ENCODE assay signal across 9 cellular contexts in the genomic region with DNA sequence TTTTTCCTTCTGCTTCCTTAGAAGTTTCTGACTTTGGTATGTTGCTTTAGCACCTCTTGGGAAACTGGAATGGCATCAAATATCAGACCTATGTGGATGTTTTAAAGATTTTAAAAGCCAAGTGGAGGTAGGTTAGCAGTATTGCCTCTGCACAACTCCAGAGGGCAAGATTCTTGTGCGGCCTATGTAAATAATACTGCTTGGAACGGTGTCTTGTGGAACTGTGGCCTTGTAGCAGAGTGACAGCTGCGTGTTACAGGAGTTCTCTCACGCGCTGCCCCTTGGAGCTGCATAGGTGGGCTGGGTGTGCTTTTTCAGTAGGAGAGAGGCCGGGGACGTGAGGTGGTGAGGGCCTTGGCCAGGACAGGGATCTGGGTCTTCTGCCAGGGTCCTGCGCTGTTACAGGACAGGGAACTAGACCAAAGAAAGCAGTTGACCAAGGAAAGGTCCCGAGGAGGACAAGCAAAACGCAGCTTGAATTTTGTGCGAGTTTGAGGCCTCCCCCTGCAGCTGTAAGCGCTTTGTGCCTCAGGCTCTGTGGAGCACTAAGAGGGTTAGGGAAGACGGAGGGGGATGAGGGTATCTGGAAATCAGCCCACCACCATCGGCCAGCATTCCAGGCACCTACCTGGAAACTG. TPM values are rescaled to one million over a fixed set of nuclear protein-coding genes. Genes with fewer than 3 reads are reported as not detected.
DNase-seq lines count a peak whose midpoint lies in the region; ATAC-seq, FAIRE-seq and TF ChIP-seq lines count a peak whose summit lies in the region.
"Had no signal": no experiment of that assay in that cellular context is flagged by ENCODE, and none has a peak within 500 bp of the region (broad histone marks: within the 10 kb centered on the region; RNA-seq: fewer than 3 reads in every experiment).

No MANE protein-coding gene starts in this region.

- H3K36me3 ChIP-seq in keratinocyte (ENCODE audit: control insufficient read depth in 2 of 2, extremely low read depth in 1 of 2, insufficient read depth in 2 of 2, low read length in 2 of 2) (peaks cover 4 to 13% of the 10 kb centered on the region in 2 experiments), stomach smooth muscle (ENCODE audit: control insufficient read depth in 2 of 2, insufficient read depth in 2 of 2, low read length in 2 of 2) (no peaks in the 10 kb centered on the region)

- peaks cover 58% of the 10 kb centered on the region for H3K79me2 ChIP-seq in keratinocyte (ENCODE audit: control insufficient read depth, insufficient read depth, low read length)

- no peak for TF ChIP-seq CTCF in keratinocyte (optimal IDR thresholded peaks at IDR 0.05 in 1 of 3, IDR thresholded peaks at IDR 0.05 in 1 of 3, conservative IDR thresholded peaks at IDR 0.05 in 1 of 3; ENCODE audit: extremely low read depth in 1 of 3, insufficient read depth in 2 of 3, low read length in 3 of 3)

- peak overlapping the region; percentile 62 for H3K27ac ChIP-seq in keratinocyte (ENCODE audit: control insufficient read depth, insufficient read depth, low read length)
- no peak overlapping the region for H3K27ac ChIP-seq in stomach smooth muscle (ENCODE audit: low read length)

- H2AFZ ChIP-seq in keratinocyte (ENCODE audit: control insufficient read depth, low read length): no peak overlapping the region

- peak overlapping the region; percentile 98 for H3K4me2 ChIP-seq in keratinocyte (ENCODE audit: control insufficient read depth, extremely low read depth, insufficient read depth, low read depth, low read length)

- H3K27me3 ChIP-seq in keratinocyte (ENCODE audit: control insufficient read depth, extremely low read depth, insufficient read depth, low read length) (no peaks in the 10 kb centered on the region), stomach smooth muscle (ENCODE audit: control insufficient read depth in 1 of 2, insufficient read depth in 2 of 2, low read length in 2 of 2) (no peaks in the 10 kb centered on the region)

- H3K9me3 Mint-ChIP-seq in T-helper 2 cell treated with Interferon-gamma antibody and Interleukin-4, amounts not matched to agents 5 μg/mL and 100 μg/mL, for 36 hours: no peaks in the 10 kb centered on the region
- H3K9me3 Mint-ChIP-seq in activated naive CD4-positive, alpha-beta T cell treated with anti-CD3 and anti-CD28 coated beads, Interleukin-2, amount 50 U/mL, for 72 hours: no peaks in the 10 kb centered on the region

- peaks cover 3% of the 10 kb centered on the region for H3K27me3 Mint-ChIP-seq in T-helper 2 cell treated with Interferon-gamma antibody and Interleukin-4, amounts not matched to agents 5 μg/mL and 100 μg/mL, for 36 hours (ENCODE audit: low read depth)

- H3K4me3 ChIP-seq in keratinocyte (ENCODE audit: control insufficient read depth in 2 of 3, extremely low read depth in 1 of 3, insufficient read depth in 2 of 3, low read depth in 1 of 3, low read length in 3 of 3): peak overlapping the region; percentile 65 to 92 (median 75)
- H3K4me3 ChIP-seq in stomach smooth muscle (ENCODE audit: low read length in 2 of 2): peak overlapping the region; percentile 76 to 87

- peak overlapping the region; percentile 99 for H3K4me3 Mint-ChIP-seq in T-helper 2 cell treated with Interferon-gamma antibody and Interleukin-4, amounts not matched to agents 5 μg/mL and 100 μg/mL, for 36 hours

- H3K27ac Mint-ChIP-seq in T-helper 2 cell treated with Interferon-gamma antibody and Interleukin-4, amounts not matched to agents 5 μg/mL and 100 μg/mL, for 36 hours: peak overlapping the region; percentile 98
- H3K27ac Mint-ChIP-seq in activated naive CD4-positive, alpha-beta T cell treated with anti-CD3 and anti-CD28 coated beads, Interleukin-2, amount 50 U/mL, for 72 hours: peak overlapping the region; percentile 77 to 94

- ATAC-seq in activated naive CD4-positive, alpha-beta T cell treated with anti-CD3 and anti-CD28 coated beads, Interleukin-2, amount 50 U/mL, for 72 hours: no peak
- no peak for ATAC-seq in GM18517 (IDR thresholded peaks at IDR 0.05; ENCODE audit: unreplicated experiment)

- peaks cover 50% of the 10 kb centered on the region for H3K4me1 Mint-ChIP-seq in T-helper 2 cell treated with Interferon-gamma antibody and Interleukin-4, amounts not matched to agents 5 μg/mL and 100 μg/mL, for 36 hours (ENCODE audit: low read depth)

- peaks cover 9% of the 10 kb centered on the region for H4K20me1 ChIP-seq in keratinocyte (ENCODE audit: control insufficient read depth, extremely low read depth, insufficient read depth, low read length)

- peaks cover 19% of the 10 kb centered on the region for H3K36me3 Mint-ChIP-seq in T-helper 2 cell treated with Interferon-gamma antibody and Interleukin-4, amounts not matched to agents 5 μg/mL and 100 μg/mL, for 36 hours (ENCODE audit: low read depth)
- H3K36me3 Mint-ChIP-seq in activated naive CD4-positive, alpha-beta T cell treated with anti-CD3 and anti-CD28 coated beads, Interleukin-2, amount 50 U/mL, for 72 hours: peaks cover 12 to 21% of the 10 kb centered on the region in 2 donors

- H3K9ac ChIP-seq in keratinocyte (ENCODE audit: control insufficient read depth, extremely low read depth, insufficient read depth, low read length): peak overlapping the region; percentile 75
- H3K9ac ChIP-seq in stomach smooth muscle (ENCODE audit: low read length in 2 of 2): peak overlapping the region; percentile 66 to 89

- no peak for FAIRE-seq in keratinocyte (lab: Jason Lieb, UNC)
- FAIRE-seq: A204.1 had no signal

- H3K9me3 ChIP-seq in keratinocyte (ENCODE audit: control insufficient read depth, low read depth, low read length) (no peaks in the 10 kb centered on the region), stomach smooth muscle (ENCODE audit: control insufficient read depth in 2 of 2, low read length in 2 of 2) (no peaks in the 10 kb centered on the region)

- dilution Hi-C loops in keratinocyte (cut with MboI; ENCODE audit: extremely low pct_ligation_motif_present, low sequenced_read_pairs): no loop called here

- DNase-seq in T-helper 2 cell treated with Interferon-gamma antibody and Interleukin-4, amounts not matched to agents 5 μg/mL and 100 μg/mL, for 36 hours (ENCODE audit: low spot score): no peak
- no peak for DNase-seq in T-helper 2 cell
- no peak for DNase-seq in activated naive CD4-positive, alpha-beta T cell treated with anti-CD3 and anti-CD28 coated beads, Interleukin-2, amount 50 U/mL, for 72 hours (ENCODE audit: low spot score in 2 of 2)
- no peak for DNase-seq in keratinocyte (ENCODE audit: low read depth, low spot score)
- no peak for DNase-seq in mucosa of gallbladder (ENCODE audit: low spot score)
- no peak for DNase-seq in NCI-H774 (lab: John Stamatoyannopoulos, UW)

- peaks cover 17% of the 10 kb centered on the region for H3K4me1 ChIP-seq in keratinocyte (ENCODE audit: control insufficient read depth, extremely low read depth, insufficient read depth, low read length)
- H3K4me1 ChIP-seq in stomach smooth muscle (ENCODE audit: control insufficient read depth, insufficient read depth, low read length): peaks cover 19% of the 10 kb centered on the region

- no peaks in the 10 kb centered on the region for H3K9me1 ChIP-seq in keratinocyte (ENCODE audit: control insufficient read depth, extremely low read depth, insufficient read depth, low read length)

RNA-seq across cellular contexts. Expression of a gene that starts 1.5 kb away (rescaled TPM):
- total RNA-seq in activated naive CD4-positive, alpha-beta T cell treated with anti-CD3 and anti-CD28 coated beads, Interleukin-2, amount 50 U/mL, for 72 hours: 10 to 100 TPM; 11.9 to 12.3 TPM
- 25.0 to 31.9 TPM (median 25.0 TPM) in 3 replicates for polyA plus RNA-seq in keratinocyte
- 15.7 TPM for polyA plus RNA-seq in keratinocyte (2011; ENCODE audit: low read depth)
- 11.5 and 19.4 TPM in 2 replicates for polyA plus RNA-seq in keratinocyte (2011; cell fraction: cytosol; rRNA removed)
- 42.8 and 55.0 TPM in 2 replicates for polyA plus RNA-seq in keratinocyte (2011; cell fraction: nucleus; rRNA removed)
- polyA plus RNA-seq in keratinocyte (2012; ENCODE audit: low replicate concordance): 14.8 and 20.2 TPM in 2 replicates
- polyA minus RNA-seq in keratinocyte: 15.0 to 26.6 TPM (median 23.6 TPM) in 3 replicates
- polyA minus RNA-seq in keratinocyte (2011; cell fraction: cytosol; rRNA and poly(A)+ RNA removed): 16.1 TPM
- 30.9 and 52.6 TPM in 2 replicates for polyA minus RNA-seq in keratinocyte (2011; cell fraction: nucleus; rRNA and poly(A)+ RNA removed)
- total RNA-seq in mucosa of gallbladder: 37.9 TPM
